ENCODE assay signal across 1 cellular context in the genomic region with DNA sequence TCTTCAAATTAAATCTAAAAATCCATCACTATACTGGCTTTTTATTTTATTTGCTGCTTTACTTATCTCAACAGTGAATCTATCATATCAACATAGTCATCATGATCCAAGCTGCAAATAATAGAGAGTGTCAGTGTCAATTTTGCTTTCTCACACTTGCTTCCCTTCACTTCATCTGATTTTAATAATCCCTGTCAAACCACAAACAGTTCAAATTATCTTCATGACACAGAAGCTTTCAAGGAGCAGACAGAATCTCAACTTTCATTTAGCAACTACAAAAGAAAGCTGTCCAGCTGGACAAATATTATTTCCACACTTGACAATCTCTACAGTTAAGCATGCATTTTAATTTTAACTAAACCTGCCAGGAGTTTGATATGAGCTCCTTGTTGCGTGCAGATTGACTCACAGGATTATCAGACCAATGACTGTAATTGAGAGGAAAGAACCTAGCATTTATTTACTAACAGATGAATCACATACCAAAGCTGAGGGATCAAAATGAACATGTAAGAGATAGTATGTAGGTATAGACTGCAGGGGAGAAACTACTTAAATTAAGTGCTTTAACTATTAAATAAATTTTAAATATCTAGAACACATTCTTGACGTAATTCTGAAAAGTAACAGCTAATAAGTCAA.
A peak's percentile ranks its signal among the peaks of the same experiment; 100 is the strongest.
TF ChIP-seq lines count a peak whose summit lies in the region.

No MANE protein-coding gene starts in this region.

TF ChIP-seq in K562, 482 proteins besides CTCF, POLR2A, EP300 and RAD21:
- no peak for TF ChIP-seq CEBPZ (IDR thresholded peaks at IDR 0.05; ENCODE audit: borderline replicate concordance, low read depth, low read length)
- no peak for TF ChIP-seq PHF20 (IDR thresholded peaks at IDR 0.05; ENCODE audit: partially characterized antibody)
- TF ChIP-seq CREB1 (IDR thresholded peaks at IDR 0.05), result no peak
- TF ChIP-seq CREB1 (CRISPR knock-in tag; IDR thresholded peaks at IDR 0.05), result no peak
- peak; percentile 57 for TF ChIP-seq CBFA2T3 (IDR thresholded peaks at IDR 0.05)
- no peak for TF ChIP-seq RBM34 (IDR thresholded peaks at IDR 0.05; ENCODE audit: borderline replicate concordance, insufficient read depth, low read length)
- no peak for TF ChIP-seq MXD1 (CRISPR knock-in tag; IDR thresholded peaks at IDR 0.05; ENCODE audit: borderline replicate concordance, poor library complexity, severe bottlenecking)
- peak; percentile 32 to 39; a peak in 2 of 4 replicates for TF ChIP-seq KDM1A (IDR thresholded peaks at IDR 0.05)
- TF ChIP-seq BRCA1 (IDR thresholded peaks at IDR 0.05), result no peak
- no peak for TF ChIP-seq BRCA1 (CRISPR knock-in tag; IDR thresholded peaks at IDR 0.05)
- TF ChIP-seq CBFA2T2 (conservative IDR thresholded peaks at IDR 0.05), result peak; percentile 29; the same call in 1 of the 2 replicates
- peak; percentile 24; the same call in 1 of the 2 replicates for TF ChIP-seq TAL1 (IDR thresholded peaks at IDR 0.05)
- peak; percentile 22; the same call in 1 of the 2 replicates for TF ChIP-seq TEAD4 (IDR thresholded peaks at IDR 0.05; ENCODE audit: low read length)
- TF ChIP-seq TEAD4 (CRISPR knock-in tag; IDR thresholded peaks at IDR 0.05; ENCODE audit: borderline replicate concordance), result no peak
- TF ChIP-seq, protein P1, sequence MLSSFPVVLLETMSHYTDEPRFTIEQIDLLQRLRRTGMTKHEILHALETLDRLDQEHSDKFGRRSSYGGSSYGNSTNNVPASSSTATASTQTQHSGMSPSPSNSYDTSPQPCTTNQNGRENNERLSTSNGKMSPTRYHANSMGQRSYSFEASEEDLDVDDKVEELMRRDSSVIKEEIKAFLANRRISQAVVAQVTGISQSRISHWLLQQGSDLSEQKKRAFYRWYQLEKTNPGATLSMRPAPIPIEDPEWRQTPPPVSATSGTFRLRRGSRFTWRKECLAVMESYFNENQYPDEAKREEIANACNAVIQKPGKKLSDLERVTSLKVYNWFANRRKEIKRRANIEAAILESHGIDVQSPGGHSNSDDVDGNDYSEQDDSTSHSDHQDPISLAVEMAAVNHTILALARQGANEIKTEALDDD (IDR thresholded peaks at IDR 0.05), result no peak
- TF ChIP-seq ZEB2 (IDR thresholded peaks at IDR 0.05), result no peak
- TF ChIP-seq RNF219 (CRISPR knock-in tag; IDR thresholded peaks at IDR 0.05), result no peak
- TF ChIP-seq, protein P2, sequence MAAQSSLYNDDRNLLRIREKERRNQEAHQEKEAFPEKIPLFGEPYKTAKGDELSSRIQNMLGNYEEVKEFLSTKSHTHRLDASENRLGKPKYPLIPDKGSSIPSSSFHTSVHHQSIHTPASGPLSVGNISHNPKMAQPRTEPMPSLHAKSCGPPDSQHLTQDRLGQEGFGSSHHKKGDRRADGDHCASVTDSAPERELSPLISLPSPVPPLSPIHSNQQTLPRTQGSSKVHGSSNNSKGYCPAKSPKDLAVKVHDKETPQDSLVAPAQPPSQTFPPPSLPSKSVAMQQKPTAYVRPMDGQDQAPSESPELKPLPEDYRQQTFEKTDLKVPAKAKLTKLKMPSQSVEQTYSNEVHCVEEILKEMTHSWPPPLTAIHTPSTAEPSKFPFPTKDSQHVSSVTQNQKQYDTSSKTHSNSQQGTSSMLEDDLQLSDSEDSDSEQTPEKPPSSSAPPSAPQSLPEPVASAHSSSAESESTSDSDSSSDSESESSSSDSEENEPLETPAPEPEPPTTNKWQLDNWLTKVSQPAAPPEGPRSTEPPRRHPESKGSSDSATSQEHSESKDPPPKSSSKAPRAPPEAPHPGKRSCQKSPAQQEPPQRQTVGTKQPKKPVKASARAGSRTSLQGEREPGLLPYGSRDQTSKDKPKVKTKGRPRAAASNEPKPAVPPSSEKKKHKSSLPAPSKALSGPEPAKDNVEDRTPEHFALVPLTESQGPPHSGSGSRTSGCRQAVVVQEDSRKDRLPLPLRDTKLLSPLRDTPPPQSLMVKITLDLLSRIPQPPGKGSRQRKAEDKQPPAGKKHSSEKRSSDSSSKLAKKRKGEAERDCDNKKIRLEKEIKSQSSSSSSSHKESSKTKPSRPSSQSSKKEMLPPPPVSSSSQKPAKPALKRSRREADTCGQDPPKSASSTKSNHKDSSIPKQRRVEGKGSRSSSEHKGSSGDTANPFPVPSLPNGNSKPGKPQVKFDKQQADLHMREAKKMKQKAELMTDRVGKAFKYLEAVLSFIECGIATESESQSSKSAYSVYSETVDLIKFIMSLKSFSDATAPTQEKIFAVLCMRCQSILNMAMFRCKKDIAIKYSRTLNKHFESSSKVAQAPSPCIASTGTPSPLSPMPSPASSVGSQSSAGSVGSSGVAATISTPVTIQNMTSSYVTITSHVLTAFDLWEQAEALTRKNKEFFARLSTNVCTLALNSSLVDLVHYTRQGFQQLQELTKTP (IDR thresholded peaks at IDR 0.05; ENCODE audit: low read depth in 1 of 2, partially characterized antibody in 2 of 2), result no peak
- no peak for TF ChIP-seq NR4A1 (CRISPR knock-in tag; IDR thresholded peaks at IDR 0.05)
- no peak for TF ChIP-seq NR4A1 (tag; IDR thresholded peaks at IDR 0.05)
- TF ChIP-seq RBM22 (IDR thresholded peaks at IDR 0.05; ENCODE audit: low read depth, low read length, poor library complexity, severe bottlenecking), result no peak
